ENCODE assay signal across 8 cellular contexts in the genomic region with DNA sequence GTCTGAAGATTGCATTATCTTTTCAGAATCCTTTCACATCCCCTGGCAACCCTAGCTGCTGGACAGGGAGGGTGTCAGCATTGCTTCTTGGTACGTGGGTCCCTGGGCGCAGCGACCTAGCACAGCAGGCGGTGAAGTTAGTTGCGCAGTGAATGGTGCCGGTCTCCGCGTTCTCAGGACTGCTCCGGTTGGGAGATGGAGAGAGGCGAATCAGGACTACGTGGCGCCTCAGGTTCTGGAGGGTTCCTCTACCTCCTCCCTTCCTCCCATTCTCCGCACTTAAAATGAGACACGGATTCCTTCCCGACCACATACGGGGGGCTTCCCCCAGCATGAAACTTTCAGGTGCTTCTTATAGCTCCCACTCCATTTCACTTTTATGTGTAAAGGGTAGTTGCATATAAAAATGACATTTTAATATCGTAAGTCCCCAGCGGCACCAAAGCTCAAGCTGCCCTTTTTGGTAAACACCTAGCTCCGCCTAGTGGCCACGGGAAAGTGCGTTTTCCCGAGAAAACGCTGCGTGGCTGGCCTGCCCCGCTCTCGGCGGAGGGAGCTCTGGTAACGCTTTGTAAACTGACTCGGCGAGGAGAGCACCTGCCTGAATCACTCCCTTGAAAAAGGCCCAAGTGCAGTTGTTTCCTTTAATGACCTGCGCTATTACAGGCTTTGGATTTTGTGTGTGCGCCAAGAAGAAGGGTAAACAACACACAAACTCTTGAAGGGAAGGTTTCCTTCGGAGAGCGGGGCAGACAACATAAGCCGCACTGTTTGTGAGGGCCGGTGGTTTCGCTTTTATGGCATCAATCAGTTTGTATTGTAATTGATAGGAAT. TPM values are rescaled to one million over a fixed set of nuclear protein-coding genes. Genes with fewer than 3 reads are reported as not detected.
DNase-seq lines count a peak whose midpoint lies in the region; ATAC-seq and TF ChIP-seq lines count a peak whose summit lies in the region.

No MANE protein-coding gene starts in this region.

- H3K36me3 ChIP-seq in heart left ventricle (no peaks in the 10 kb centered on the region), tibial artery (no peaks in the 10 kb centered on the region)

- H3K27ac ChIP-seq in heart left ventricle (peak overlapping the region in 4 of 12 donors; percentile 11 to 32 (median 14)), tibial artery (peak overlapping the region; percentile 18 to 52)

- peak overlapping the region; percentile 71 to 76 (median 72) for H3K4me3 Mint-ChIP-seq in T-cell
- peak overlapping the region; percentile 62 for H3K4me3 Mint-ChIP-seq in activated naive CD8-positive, alpha-beta T cell treated with anti-CD3 and anti-CD28 coated beads, Interleukin-2, amount 50 U/mL, for 24 hours

- H3K36me3 Mint-ChIP-seq in T-cell: no peaks in the 10 kb centered on the region
- H3K36me3 Mint-ChIP-seq in activated naive CD8-positive, alpha-beta T cell treated with anti-CD3 and anti-CD28 coated beads, Interleukin-2, amount 50 U/mL, for 24 hours (ENCODE audit: low read depth): no peaks in the 10 kb centered on the region

- H3K9me3 ChIP-seq in heart left ventricle (no peaks in the 10 kb centered on the region), tibial artery (no peaks in the 10 kb centered on the region)

- TF ChIP-seq POLR2A in heart left ventricle (IDR thresholded peaks at IDR 0.05): no peak

- peak overlapping the region in 11 of 12 donors; percentile 9 to 62 (median 47) for H3K4me3 ChIP-seq in heart left ventricle
- H3K4me3 ChIP-seq in tibial artery: peak overlapping the region; percentile 46

- TF ChIP-seq CTCF in heart left ventricle (IDR thresholded peaks at IDR 0.05) (peak; percentile 66 to 95 (median 88)), tibial artery (IDR thresholded peaks at IDR 0.05) (peak; percentile 83 to 86)

- DNase-seq in COLO829 (ENCODE audit: low spot score): peak; percentile 48
- peak; percentile 56 for DNase-seq in MV-4-11 (lab: John Stamatoyannopoulos, UW)
- peak; percentile 30 to 78 (median 60) for DNase-seq in T-cell
- DNase-seq in activated naive CD8-positive, alpha-beta T cell treated with anti-CD3 and anti-CD28 coated beads, Interleukin-2, amount 50 U/mL, for 24 hours: peak; percentile 80
- peak; percentile 74 to 89 (median 83) for DNase-seq in heart left ventricle
- peak; percentile 85 for DNase-seq in pons (ENCODE audit: low spot score)
- peak; percentile 79 to 89 for DNase-seq in tibial artery

- peak; percentile 32 for ATAC-seq in GM21529 (IDR thresholded peaks at IDR 0.05; ENCODE audit: unreplicated experiment)
- peak; percentile 74 to 83 (median 78) for ATAC-seq in T-cell (replicated peaks in 1 of 4)
- peak; percentile 70 for ATAC-seq in activated naive CD8-positive, alpha-beta T cell treated with anti-CD3 and anti-CD28 coated beads, Interleukin-2, amount 50 U/mL, for 24 hours
- ATAC-seq in heart left ventricle: peak; percentile 60 to 87 (median 81)

- POLR2A ChIA-PET in T-cell (lab: Charles Lee): no interaction called here

- CTCF ChIA-PET in T-cell (lab: Charles Lee): interaction anchor here (0.6 to 2.3 kb wide), 25 partner anchors 8 to 1080 kb away, joined by 3 to 17 read pairs (median 3); no protein-coding TSS in a partner anchor

- H3K27me3 Mint-ChIP-seq in T-cell: no peaks in the 10 kb centered on the region
- H3K27me3 Mint-ChIP-seq in activated naive CD8-positive, alpha-beta T cell treated with anti-CD3 and anti-CD28 coated beads, Interleukin-2, amount 50 U/mL, for 24 hours: no peaks in the 10 kb centered on the region

- H3K4me1 Mint-ChIP-seq in T-cell: peaks cover 25 to 30% (median 29%) of the 10 kb centered on the region in 3 donors
- peaks cover 33% of the 10 kb centered on the region for H3K4me1 Mint-ChIP-seq in activated naive CD8-positive, alpha-beta T cell treated with anti-CD3 and anti-CD28 coated beads, Interleukin-2, amount 50 U/mL, for 24 hours

- H3K27me3 ChIP-seq in heart left ventricle (no peaks in the 10 kb centered on the region), tibial artery (no peaks in the 10 kb centered on the region)

- peak overlapping the region in 1 of 2 donors; percentile 72 for H3K27ac Mint-ChIP-seq in T-cell
- H3K27ac Mint-ChIP-seq in activated naive CD8-positive, alpha-beta T cell treated with anti-CD3 and anti-CD28 coated beads, Interleukin-2, amount 50 U/mL, for 24 hours: no peak overlapping the region

- intact Hi-C loops in heart left ventricle (cut with DNase I): loop anchor here (1.0 to 10.0 kb wide), 16 partner anchors 58 to 560 kb away; partner anchors contain the start of genes RALB (in 8 of the 10), TMEM185B (in 4 of the 10) and PTPN4 (in 1 of the 10)
- intact Hi-C loops in tibial artery (cut with DNase I; ENCODE audit: low total_unique reads): loop anchor here (10.0 kb wide), 1 partner anchor 88 kb away; the partner anchor contains the start of gene TMEM185B

- H3K4me1 ChIP-seq in heart left ventricle (peaks cover 0 to 14% (median 7%) of the 10 kb centered on the region in 12 donors), tibial artery (peaks cover 0 to 12% (median 3%) of the 10 kb centered on the region in 4 donors)

- 7 to 14% (median 10%) methylated on average over 37 of the region's 37 CpGs for WGBS in heart left ventricle, 4 donors

- H3K9me3 Mint-ChIP-seq in T-cell: no peaks in the 10 kb centered on the region
- H3K9me3 Mint-ChIP-seq in activated naive CD8-positive, alpha-beta T cell treated with anti-CD3 and anti-CD28 coated beads, Interleukin-2, amount 50 U/mL, for 24 hours: no peaks in the 10 kb centered on the region

RNA-seq across cellular contexts. Expression of gene INHBB, which starts 32.9 kb away (rescaled TPM):
- total RNA-seq in T-cell (under 1 TPM in 3 of 5 donors, not detected in 2; 0.09 to 0.19 (median 0.10) TPM), heart left ventricle (10 to 100 TPM in 1 of 9 donors, 1 to 10 TPM in 6, under 1 TPM in 2; 0.70 to 38.0 (median 2.0) TPM)
- polyA plus RNA-seq in heart left ventricle: 1 to 10 TPM; 2.8 to 7.8 TPM
